In the genomic region with DNA sequence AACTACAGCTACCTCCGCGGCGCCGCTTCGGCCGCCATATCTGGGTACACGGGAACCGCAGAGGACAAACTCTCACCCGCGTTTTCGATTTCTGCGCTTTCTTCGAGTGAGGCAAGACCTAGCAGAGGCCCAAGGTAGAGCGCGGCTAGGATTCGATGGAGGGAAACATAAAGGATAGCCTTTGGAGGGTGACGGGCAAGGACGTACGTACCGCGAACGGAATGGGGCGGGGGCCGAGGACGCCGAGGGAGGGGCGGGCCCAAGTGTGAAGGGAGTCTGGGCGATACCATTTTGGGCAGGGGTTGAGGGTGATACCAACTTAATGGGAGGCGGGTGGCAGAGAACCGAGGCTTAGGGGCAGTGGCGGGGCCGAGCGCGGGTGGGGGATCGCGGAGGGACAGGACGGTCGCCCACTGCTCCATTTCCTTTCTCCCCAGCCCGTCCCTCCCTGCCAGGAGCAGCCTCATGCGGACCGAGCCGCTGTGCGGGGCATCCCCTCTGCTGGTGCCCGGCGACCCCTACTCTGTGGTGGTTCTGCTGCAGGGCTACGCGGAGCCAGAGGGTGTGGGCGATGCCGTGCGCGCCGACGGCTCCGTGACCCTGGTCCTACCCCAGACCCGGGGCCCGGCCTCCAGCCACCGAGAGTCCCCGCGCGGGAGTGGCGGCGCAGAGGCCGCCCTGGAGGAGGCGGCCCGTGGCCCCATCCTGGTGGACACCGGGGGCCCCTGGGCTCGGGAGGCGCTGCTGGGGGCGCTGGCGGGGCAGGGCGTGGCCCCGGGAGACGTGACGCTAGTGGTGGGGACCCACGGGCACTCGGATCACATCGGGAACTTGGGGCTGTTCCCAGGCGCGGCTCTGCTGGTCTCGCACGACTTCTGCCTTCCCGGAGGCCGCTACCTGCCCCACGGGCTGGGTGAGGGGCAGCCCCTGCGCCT, we compare ENCODE assay signal across 8 cellular contexts.
DNase-seq lines count a peak whose midpoint lies in the region; ATAC-seq and TF ChIP-seq lines count a peak whose summit lies in the region.

A gene with protein sequence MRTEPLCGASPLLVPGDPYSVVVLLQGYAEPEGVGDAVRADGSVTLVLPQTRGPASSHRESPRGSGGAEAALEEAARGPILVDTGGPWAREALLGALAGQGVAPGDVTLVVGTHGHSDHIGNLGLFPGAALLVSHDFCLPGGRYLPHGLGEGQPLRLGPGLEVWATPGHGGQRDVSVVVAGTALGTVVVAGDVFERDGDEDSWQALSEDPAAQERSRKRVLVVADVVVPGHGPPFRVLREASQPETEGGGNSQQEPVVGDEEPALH (plus strand): TSS at position 37 of the 935 bp plus-strand sequence. CDS start 429 bp downstream, at position 466.

- no peaks in the 10 kb centered on the region for H3K27me3 ChIP-seq in OCI-LY1 (ENCODE audit: insufficient read depth, low read length)

- H3K4me2 ChIP-seq in OCI-LY1 (ENCODE audit: low read length), result peak within 1 kb of the TSS; percentile 70

- no peaks in the 10 kb centered on the region for H3K9me3 ChIP-seq in OCI-LY1 (ENCODE audit: low read length)

- no peaks in the 10 kb centered on the region for H3K9me2 ChIP-seq in OCI-LY1 (ENCODE audit: low read depth, low read length)

- no peak for TF ChIP-seq CTCF in OCI-LY1 (IDR thresholded peaks at IDR 0.05; ENCODE audit: low read length)

- peaks cover 39% of the 10 kb centered on the region for H3K4me1 ChIP-seq in OCI-LY1 (ENCODE audit: insufficient read depth, low read length, severe bottlenecking)

- H3K36me3 ChIP-seq in OCI-LY1 (ENCODE audit: insufficient read depth, low read length), result peaks cover 18% of the 10 kb centered on the region; the same call in 1 of the 2 replicates

- DNase-seq in COR-L47 (lab: John Stamatoyannopoulos, UW), result peak; percentile 87
- peak; percentile 88 for DNase-seq in HuH-7.5 (ENCODE audit: low spot score)
- DNase-seq in activated T-cell treated with anti-CD3 and anti-CD28 coated beads for 1 hour (ENCODE audit: low read depth), result peak; percentile 90
- peak; percentile 88 for DNase-seq in epidermal melanocyte (ENCODE audit: insufficient read length, low spot score)
- peak; percentile 73 for DNase-seq in middle frontal gyrus (ENCODE audit: extremely low spot score, low spot score)
- DNase-seq in stimulated activated CD8-positive, alpha-beta memory T cell treated with anti-CD3 and anti-CD28 coated beads, Interleukin-15, amount 100 ng/mL, for 48 hours (ENCODE audit: low read depth in 2 of 2), result peak; percentile 79 to 81

- H3K27ac ChIP-seq in OCI-LY1 (ENCODE audit: low read depth, low read length, poor library complexity, severe bottlenecking), result peak within 1 kb of the TSS; percentile 94

- peak within 1 kb of the TSS; percentile 70 for H3K4me3 ChIP-seq in OCI-LY1 (ENCODE audit: low read depth, low read length, poor library complexity, severe bottlenecking)

- no peak within 1 kb of the TSS for H2AFZ ChIP-seq in OCI-LY1 (ENCODE audit: low read length)

- H3K9ac ChIP-seq in OCI-LY1 (ENCODE audit: low read length), result peak within 1 kb of the TSS; percentile 84

- H3F3A ChIP-seq in OCI-LY1 (ENCODE audit: insufficient read depth, low read length), result no peaks in the 10 kb centered on the region

- no peaks in the 10 kb centered on the region for H4K20me1 ChIP-seq in OCI-LY1 (ENCODE audit: insufficient read depth, low read length)

- peak; percentile 54 for ATAC-seq in GM21423 (IDR thresholded peaks at IDR 0.05; ENCODE audit: unreplicated experiment)

- no peaks in the 10 kb centered on the region for H3K79me2 ChIP-seq in OCI-LY1 (ENCODE audit: insufficient read depth, low read length)

Comparison
In these comparisons a context has a peak if more than half of its experiments do, and no peak if none do; other contexts are left out.
1. Peak in every context shown above with its lines: DNase-seq, ATAC-seq, H3K4me3 ChIP-seq and H3K27ac ChIP-seq.